Comparison of ENCODE assay signal across 1 cellular context in the genomic region with DNA sequence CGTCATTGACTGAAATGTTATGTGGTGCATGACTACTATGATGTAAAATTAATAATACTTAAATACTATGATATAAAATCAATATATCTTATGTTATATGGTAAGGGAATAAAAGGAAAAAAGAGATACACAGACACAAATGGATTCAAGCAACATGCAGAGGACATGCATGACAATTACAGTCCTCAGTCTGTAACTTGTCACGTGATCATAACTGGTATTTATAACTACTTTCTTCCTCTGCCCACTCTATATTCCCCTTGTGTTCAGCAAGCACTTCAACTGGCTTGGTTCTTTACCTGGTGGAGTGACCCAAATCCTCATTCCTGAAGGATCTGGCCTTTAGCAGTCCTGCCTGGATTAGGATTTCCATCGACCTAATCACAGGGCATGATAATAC.
TF ChIP-seq lines count a peak whose summit lies in the region.

No MANE protein-coding gene starts in this region.

TF ChIP-seq in K562, 482 proteins besides CTCF, POLR2A, EP300 and RAD21 (continued from another document):
- TF ChIP-seq, protein P1, sequence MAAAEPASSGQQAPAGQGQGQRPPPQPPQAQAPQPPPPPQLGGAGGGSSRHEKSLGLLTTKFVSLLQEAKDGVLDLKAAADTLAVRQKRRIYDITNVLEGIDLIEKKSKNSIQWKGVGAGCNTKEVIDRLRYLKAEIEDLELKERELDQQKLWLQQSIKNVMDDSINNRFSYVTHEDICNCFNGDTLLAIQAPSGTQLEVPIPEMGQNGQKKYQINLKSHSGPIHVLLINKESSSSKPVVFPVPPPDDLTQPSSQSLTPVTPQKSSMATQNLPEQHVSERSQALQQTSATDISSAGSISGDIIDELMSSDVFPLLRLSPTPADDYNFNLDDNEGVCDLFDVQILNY (CRISPR knock-in tag; IDR thresholded peaks at IDR 0.05) = no peak
- no peak for TF ChIP-seq ZEB2 (IDR thresholded peaks at IDR 0.05)
- TF ChIP-seq, protein P2, sequence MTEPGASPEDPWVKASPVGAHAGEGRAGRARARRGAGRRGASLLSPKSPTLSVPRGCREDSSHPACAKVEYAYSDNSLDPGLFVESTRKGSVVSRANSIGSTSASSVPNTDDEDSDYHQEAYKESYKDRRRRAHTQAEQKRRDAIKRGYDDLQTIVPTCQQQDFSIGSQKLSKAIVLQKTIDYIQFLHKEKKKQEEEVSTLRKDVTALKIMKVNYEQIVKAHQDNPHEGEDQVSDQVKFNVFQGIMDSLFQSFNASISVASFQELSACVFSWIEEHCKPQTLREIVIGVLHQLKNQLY (CRISPR knock-in tag; conservative IDR thresholded peaks at IDR 0.05) = no peak
- TF ChIP-seq CBFA2T2 (conservative IDR thresholded peaks at IDR 0.05) = peak; percentile 59; the same call in 1 of the 2 replicates
- TF ChIP-seq MED1 (CRISPR knock-in tag; IDR thresholded peaks at IDR 0.05; ENCODE audit: borderline replicate concordance) = no peak
- TF ChIP-seq HDAC2 (IDR thresholded peaks at IDR 0.05) = no peak
- TF ChIP-seq, protein P3, sequence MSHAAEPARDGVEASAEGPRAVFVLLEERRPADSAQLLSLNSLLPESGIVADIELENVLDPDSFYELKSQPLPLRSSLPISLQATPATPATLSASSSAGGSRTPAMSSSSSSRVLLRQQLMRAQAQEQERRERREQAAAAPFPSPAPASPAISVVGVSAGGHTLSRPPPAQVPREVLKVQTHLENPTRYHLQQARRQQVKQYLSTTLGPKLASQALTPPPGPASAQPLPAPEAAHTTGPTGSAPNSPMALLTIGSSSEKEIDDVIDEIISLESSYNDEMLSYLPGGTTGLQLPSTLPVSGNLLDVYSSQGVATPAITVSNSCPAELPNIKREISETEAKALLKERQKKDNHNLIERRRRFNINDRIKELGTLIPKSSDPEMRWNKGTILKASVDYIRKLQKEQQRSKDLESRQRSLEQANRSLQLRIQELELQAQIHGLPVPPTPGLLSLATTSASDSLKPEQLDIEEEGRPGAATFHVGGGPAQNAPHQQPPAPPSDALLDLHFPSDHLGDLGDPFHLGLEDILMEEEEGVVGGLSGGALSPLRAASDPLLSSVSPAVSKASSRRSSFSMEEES (CRISPR knock-in tag; IDR thresholded peaks at IDR 0.05) = peak; percentile 96
